8 cellular contexts compared by ENCODE assay signal in genomic region chr1:224333939-224334701, GRCh38. TPM values are rescaled to one million over a fixed set of nuclear protein-coding genes. Genes with fewer than 3 reads are reported as not detected.
DNase-seq lines count a peak whose midpoint lies in the region; ATAC-seq and TF ChIP-seq lines count a peak whose summit lies in the region.
"Had no signal": no experiment of that assay in that cellular context is flagged by ENCODE, and none has a peak within 500 bp of the region (broad histone marks: within the 10 kb centered on the region; RNA-seq: fewer than 3 reads in every experiment).

No MANE protein-coding gene starts in this region.

- H3K9ac ChIP-seq in Loucy (ENCODE audit: low read depth, low read length, poor library complexity, severe bottlenecking), result peak overlapping the region; percentile 13

- POLR2A ChIA-PET in activated CD4-positive, alpha-beta memory T cell treated with anti-CD3 and anti-CD28 coated beads, Interleukin-2, amount 10 ng/mL, durations not matched to agents 7 days and 5 days (lab: Charles Lee), result interaction anchor here (0.6 to 2.2 kb wide), 10 partner anchors 24 to 487 kb away, joined by 3 to 9 read pairs (median 4); partner anchors contain the start of genes DEGS1 and FBXO28

- peaks cover 1% of the 10 kb centered on the region for H3K27me3 Mint-ChIP-seq in activated CD4-positive, alpha-beta memory T cell treated with anti-CD3 and anti-CD28 coated beads, Interleukin-2, amount 10 ng/mL, durations not matched to agents 7 days and 5 days
- H3K27me3 Mint-ChIP-seq in natural killer cell treated with Interleukin-12 subunit alpha and Interleukin-12 subunit beta and Interleukin-15 and Interleukin-18, amount 100 ng/mL, for 72 hours, result peaks cover 0 to 5% of the 10 kb centered on the region in 2 donors

- no peaks in the 10 kb centered on the region for H3K27me3 ChIP-seq in Loucy (ENCODE audit: insufficient read depth, low read length, poor library complexity, severe bottlenecking)

- peaks cover 41% of the 10 kb centered on the region for H3K4me1 Mint-ChIP-seq in activated CD4-positive, alpha-beta memory T cell treated with anti-CD3 and anti-CD28 coated beads, Interleukin-2, amount 10 ng/mL, durations not matched to agents 7 days and 5 days
- H3K4me1 Mint-ChIP-seq in natural killer cell treated with Interleukin-12 subunit alpha and Interleukin-12 subunit beta and Interleukin-15 and Interleukin-18, amount 100 ng/mL, for 72 hours (ENCODE audit: low read depth in 2 of 2), result peaks cover 22 to 28% of the 10 kb centered on the region in 2 donors

- no peak for TF ChIP-seq CTCF in Loucy (conservative IDR thresholded peaks at IDR 0.05; ENCODE audit: low read length)

- peak overlapping the region; percentile 52 for H3K4me3 ChIP-seq in Loucy (ENCODE audit: low read length, poor library complexity, severe bottlenecking)

- no peaks in the 10 kb centered on the region for H3K9me2 ChIP-seq in Loucy (replicated peaks; ENCODE audit: low read depth, low read length)

- H3K9me3 ChIP-seq in Loucy (ENCODE audit: insufficient read depth, low read depth, low read length), result no peaks in the 10 kb centered on the region

- H3K27ac Mint-ChIP-seq in activated CD4-positive, alpha-beta memory T cell treated with anti-CD3 and anti-CD28 coated beads, Interleukin-2, amount 10 ng/mL, durations not matched to agents 7 days and 5 days, result peak overlapping the region; percentile 91
- peak overlapping the region; percentile 49 to 53 for H3K27ac Mint-ChIP-seq in natural killer cell treated with Interleukin-12 subunit alpha and Interleukin-12 subunit beta and Interleukin-15 and Interleukin-18, amount 100 ng/mL, for 72 hours

- H3K79me2 ChIP-seq in Loucy (ENCODE audit: insufficient read depth, low read length), result peaks cover 9% of the 10 kb centered on the region

- peak overlapping the region; percentile 76 for H3K4me2 ChIP-seq in Loucy (ENCODE audit: low read depth, low read length, poor library complexity, severe bottlenecking)

- DNase-seq in GM03348 (ENCODE audit: low spot score), result peak; percentile 46
- DNase-seq in activated CD4-positive, alpha-beta memory T cell treated with anti-CD3 and anti-CD28 coated beads, Interleukin-2, amount 10 ng/mL, durations not matched to agents 7 days and 5 days, result no peak
- no peak for DNase-seq in natural killer cell treated with Interleukin-12 subunit alpha and Interleukin-12 subunit beta and Interleukin-15 and Interleukin-18, amount 100 ng/mL, for 72 hours (ENCODE audit: low spot score)
- DNase-seq in NCI-H2227 treated with DMSO at 0.1 percent for 48 hours (lab: John Stamatoyannopoulos, UW), result no peak
- DNase-seq: NCI-H510A had no signal

- H3K9me3 Mint-ChIP-seq in activated CD4-positive, alpha-beta memory T cell treated with anti-CD3 and anti-CD28 coated beads, Interleukin-2, amount 10 ng/mL, durations not matched to agents 7 days and 5 days, result no peaks in the 10 kb centered on the region
- H3K9me3 Mint-ChIP-seq in natural killer cell treated with Interleukin-12 subunit alpha and Interleukin-12 subunit beta and Interleukin-15 and Interleukin-18, amount 100 ng/mL, for 72 hours, result no peaks in the 10 kb centered on the region

- H3K4me3 Mint-ChIP-seq in activated CD4-positive, alpha-beta memory T cell treated with anti-CD3 and anti-CD28 coated beads, Interleukin-2, amount 10 ng/mL, durations not matched to agents 7 days and 5 days, result peak overlapping the region; percentile 29
- peak overlapping the region; percentile 26 for H3K4me3 Mint-ChIP-seq in natural killer cell treated with Interleukin-12 subunit alpha and Interleukin-12 subunit beta and Interleukin-15 and Interleukin-18, amount 100 ng/mL, for 72 hours

- peaks cover 1% of the 10 kb centered on the region for H4K20me1 ChIP-seq in Loucy (ENCODE audit: insufficient read depth, low read length, poor library complexity, severe bottlenecking)

- no peaks in the 10 kb centered on the region for H3K36me3 ChIP-seq in Loucy (ENCODE audit: insufficient read depth, low read length)

- H2AFZ ChIP-seq in Loucy (ENCODE audit: low read length), result peak overlapping the region; percentile 80

- no peaks in the 10 kb centered on the region for H3F3A ChIP-seq in Loucy (ENCODE audit: low read depth)

- ATAC-seq in natural killer cell treated with Interleukin-12 subunit alpha and Interleukin-12 subunit beta and Interleukin-15 and Interleukin-18, amount 100 ng/mL, for 72 hours, result no peak
- ATAC-seq in HG03095 (IDR thresholded peaks at IDR 0.05; ENCODE audit: unreplicated experiment) (no peak), GM18907 (IDR thresholded peaks at IDR 0.05; ENCODE audit: unreplicated experiment) (no peak)

- CTCF ChIA-PET in activated CD4-positive, alpha-beta memory T cell treated with anti-CD3 and anti-CD28 coated beads, Interleukin-2, amount 10 ng/mL, durations not matched to agents 7 days and 5 days (lab: Charles Lee), result interaction anchor here (0.6 to 4.7 kb wide), 25 partner anchors 19 to 489 kb away, joined by 3 to 54 read pairs (median 4); partner anchors contain the start of genes CNIH4, DEGS1 and FBXO28

- peaks cover 18% of the 10 kb centered on the region for H3K4me1 ChIP-seq in Loucy (ENCODE audit: insufficient read depth, low read length, poor library complexity, severe bottlenecking)

- H3K36me3 Mint-ChIP-seq in activated CD4-positive, alpha-beta memory T cell treated with anti-CD3 and anti-CD28 coated beads, Interleukin-2, amount 10 ng/mL, durations not matched to agents 7 days and 5 days (ENCODE audit: low read depth), result no peaks in the 10 kb centered on the region
- H3K36me3 Mint-ChIP-seq in natural killer cell treated with Interleukin-12 subunit alpha and Interleukin-12 subunit beta and Interleukin-15 and Interleukin-18, amount 100 ng/mL, for 72 hours, result no peaks in the 10 kb centered on the region

RNA-seq across cellular contexts. Expression of gene NVL, which starts 4.1 kb away (rescaled TPM):
- 10 to 100 TPM; 38.8 to 45.6 TPM for total RNA-seq in activated CD4-positive, alpha-beta memory T cell treated with anti-CD3 and anti-CD28 coated beads, Interleukin-2, amount 10 ng/mL, durations not matched to agents 7 days and 5 days
- 10 to 100 TPM; 36.2 to 64.3 TPM for total RNA-seq in natural killer cell treated with Interleukin-12 subunit alpha and Interleukin-12 subunit beta and Interleukin-15 and Interleukin-18, amount 100 ng/mL, for 72 hours

RNA-seq across cellular contexts. Expression of gene CNIH4, which starts 22.6 kb away (rescaled TPM):
- total RNA-seq in activated CD4-positive, alpha-beta memory T cell treated with anti-CD3 and anti-CD28 coated beads, Interleukin-2, amount 10 ng/mL, durations not matched to agents 7 days and 5 days, result 10 to 100 TPM; 48.6 to 52.1 TPM
- total RNA-seq in natural killer cell treated with Interleukin-12 subunit alpha and Interleukin-12 subunit beta and Interleukin-15 and Interleukin-18, amount 100 ng/mL, for 72 hours, result 10 to 100 TPM; 36.3 to 53.5 TPM
